Comparison of ENCODE assay signal across 8 cellular contexts in the genomic region with DNA sequence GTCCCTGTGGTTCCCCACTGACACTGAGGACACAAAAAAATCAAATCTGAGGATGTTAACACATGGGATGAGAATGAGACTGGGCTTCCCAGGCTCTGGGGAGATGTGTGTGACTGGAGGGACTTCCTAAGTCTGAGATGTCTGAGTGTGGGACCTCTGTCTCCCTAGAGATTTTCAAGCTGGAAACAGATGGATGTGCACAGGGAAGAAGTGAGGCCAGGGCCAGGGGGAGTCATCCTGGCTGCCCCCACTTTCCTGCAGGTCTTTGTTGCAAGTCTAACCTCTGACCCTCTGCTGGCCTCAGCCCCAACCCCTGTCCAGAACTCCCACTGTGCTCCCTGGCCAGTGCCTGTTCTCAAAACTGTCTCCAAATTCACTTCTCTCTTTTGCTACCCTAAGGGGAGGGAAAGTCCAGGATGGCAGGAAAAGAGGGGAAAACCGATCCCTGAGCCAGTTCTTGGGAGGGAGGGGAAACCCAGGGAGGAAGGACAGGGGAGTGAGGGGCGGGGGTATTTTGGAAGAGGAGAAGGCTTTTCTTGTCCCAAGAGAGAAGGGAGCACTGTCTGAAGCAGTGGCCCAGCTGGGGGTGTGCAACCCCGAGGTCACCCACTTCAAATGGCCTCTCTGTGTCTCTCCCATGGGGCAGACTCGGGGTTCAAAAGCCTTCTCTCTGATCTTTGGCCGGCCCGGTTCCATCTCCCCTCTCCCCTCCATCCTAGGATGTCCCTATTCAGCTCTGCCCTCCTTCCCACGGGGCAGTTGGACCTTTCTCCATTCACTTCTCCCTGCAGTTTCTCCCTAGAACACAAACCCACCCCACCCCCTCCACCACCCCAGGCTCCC.
DNase-seq lines count a peak whose midpoint lies in the region; ATAC-seq and TF ChIP-seq lines count a peak whose summit lies in the region.

No MANE protein-coding gene starts in this region.

- H3K36me3 ChIP-seq in KOPT-K1 (ENCODE audit: insufficient read depth, low read length) (peaks cover 34% of the 10 kb centered on the region), muscle layer of duodenum (ENCODE audit: control insufficient read depth in 1 of 2, insufficient read depth in 2 of 2, low read length in 2 of 2) (peaks cover 12% of the 10 kb centered on the region in 2 donors)

- POLR2A ChIA-PET in AG04449 (lab: Yijun Ruan, JAX): interaction anchor here (1.0 to 2.6 kb wide), 6 partner anchors 11 to 59 kb away, joined by 3 to 12 read pairs (median 4); a partner anchor contains a TSS

- no peak for TF ChIP-seq CTCF in AG04449 (IDR thresholded peaks at IDR 0.05; ENCODE audit: insufficient read depth, low read length, missing control alignments)

- CTCF ChIA-PET in AG04449 (lab: Yijun Ruan, JAX): interaction anchor here (1.6 to 17.5 kb wide), 3 partner anchors 11 to 43 kb away, joined by 4 to 504 read pairs (median 22); a partner anchor contains a TSS

- no peaks in the 10 kb centered on the region for H3K9me3 Mint-ChIP-seq in central memory CD8-positive, alpha-beta T cell

- peaks cover 54% of the 10 kb centered on the region for H3K36me3 Mint-ChIP-seq in central memory CD8-positive, alpha-beta T cell (ENCODE audit: insufficient read depth)

- peak overlapping the region; percentile 92 for H3K4me3 Mint-ChIP-seq in central memory CD8-positive, alpha-beta T cell

- peak overlapping the region; percentile 99 for H3K27ac Mint-ChIP-seq in central memory CD8-positive, alpha-beta T cell (ENCODE audit: low read depth)

- DNase-seq in AG04449 (ENCODE audit: low read depth, low spot score) (no peak), NCI-H1417 (lab: John Stamatoyannopoulos, UW) (no peak), NCI-H446 treated with DMSO at 0.1 percent for 48 hours (lab: John Stamatoyannopoulos, UW) (no peak), RPMI8226 (no peak), AG08396 (ENCODE audit: low spot score) (no peak)
- no peak for DNase-seq in central memory CD8-positive, alpha-beta T cell (ENCODE audit: low spot score in 2 of 2)

- H3K4me3 ChIP-seq in AG04449 (ENCODE audit: low read depth, low read length): peak overlapping the region; percentile 89
- H3K4me3 ChIP-seq in muscle layer of duodenum (ENCODE audit: low read depth in 1 of 2, low read length in 2 of 2): peak overlapping the region; percentile 88 to 97

- peak overlapping the region; percentile 94 for H3K27ac ChIP-seq in KOPT-K1 (ENCODE audit: low read depth, low read length, poor library complexity, severe bottlenecking)
- H3K27ac ChIP-seq in muscle layer of duodenum (ENCODE audit: low read length): peak overlapping the region; percentile 96

- ATAC-seq in central memory CD8-positive, alpha-beta T cell (replicated peaks; ENCODE audit: extremely low read depth, poor library complexity, severe bottlenecking): no peak

- no peaks in the 10 kb centered on the region for H3K27me3 Mint-ChIP-seq in central memory CD8-positive, alpha-beta T cell

- peaks cover 71% of the 10 kb centered on the region for H3K4me1 Mint-ChIP-seq in central memory CD8-positive, alpha-beta T cell

- H3K4me1 ChIP-seq in muscle layer of duodenum (ENCODE audit: control insufficient read depth in 1 of 2, insufficient read depth in 2 of 2, low read length in 2 of 2): peaks cover 17 to 47% of the 10 kb centered on the region in 2 donors

- H3K27me3 ChIP-seq in muscle layer of duodenum (ENCODE audit: low read depth, low read length): no peaks in the 10 kb centered on the region

- H3K9me3 ChIP-seq in KOPT-K1 (ENCODE audit: insufficient read depth, low read length, poor library complexity, severe bottlenecking) (no peaks in the 10 kb centered on the region), muscle layer of duodenum (ENCODE audit: control insufficient read depth in 1 of 2, low read length in 2 of 2) (no peaks in the 10 kb centered on the region)
